24 cellular contexts compared by ENCODE assay signal in genomic region chr1:206753141-206753540, GRCh38. TPM values are rescaled to one million over a fixed set of nuclear protein-coding genes. Genes with fewer than 3 reads are reported as not detected.
DNase-seq lines count a peak whose midpoint lies in the region; ATAC-seq, FAIRE-seq and TF ChIP-seq lines count a peak whose summit lies in the region.
"Had no signal": no experiment of that assay in that cellular context is flagged by ENCODE, and none has a peak within 500 bp of the region (broad histone marks: within the 10 kb centered on the region; RNA-seq: fewer than 3 reads in every experiment).

No MANE protein-coding gene starts in this region.

- TF ChIP-seq CTCF in PC-3 (conservative IDR thresholded peaks at IDR 0.05; ENCODE audit: low read depth, low read length) (no peak), PC-9 (conservative IDR thresholded peaks at IDR 0.05) (no peak)

- POLR2A ChIA-PET in PC-3 (lab: Charles Lee; ENCODE audit: unreplicated experiment): no interaction called here
- POLR2A ChIA-PET in PC-9 (lab: Charles Lee; ENCODE audit: unreplicated experiment): no interaction called here

- ATAC-seq in PC-3 (no peak), HG03432 (IDR thresholded peaks at IDR 0.05; ENCODE audit: unreplicated experiment) (no peak)
- ATAC-seq: GM12878, upper lobe of right lung had no signal

- no TSS peak for BruUV-seq in PC-3 (replicated peaks; lab: Mats Ljungman, UMichigan)
- no TSS peak for BruUV-seq in PC-9 (replicated peaks; lab: Mats Ljungman, UMichigan)

- no peaks in the 10 kb centered on the region for H3K36me3 ChIP-seq in PC-3 (ENCODE audit: low read depth, low read length)
- H3K36me3 ChIP-seq in PC-9 (ENCODE audit: low read depth): no peaks in the 10 kb centered on the region
- H3K36me3 ChIP-seq: cardiac muscle cell, upper lobe of right lung had no signal

- CTCF ChIA-PET in PC-3 (lab: Charles Lee) (no interaction called here), PC-9 (lab: Charles Lee) (interaction anchor here (0.6 kb wide), 1 partner anchor 940 kb away, joined by 3 read pairs; no protein-coding TSS in a partner anchor)

- H3K9me3 ChIP-seq in PC-3 (ENCODE audit: low read length) (no peaks in the 10 kb centered on the region), PC-9 (ENCODE audit: insufficient read depth, low read depth) (0 out of 2 replicates have a peak, but pooled peaks cover 4% of the 10 kb centered on the region)
- H3K9me3 ChIP-seq: Caco-2, upper lobe of right lung had no signal

- H3K4me2 ChIP-seq in PC-3 (ENCODE audit: low read length) (no peak overlapping the region), PC-9 (no peak overlapping the region)

- H3K9me2 ChIP-seq in PC-3 (replicated peaks; ENCODE audit: low read length) (no peaks in the 10 kb centered on the region), PC-9 (ENCODE audit: insufficient read depth) (no peaks in the 10 kb centered on the region)

- no peak for FAIRE-seq in RCC 7860 (lab: Jason Lieb, UNC)
- FAIRE-seq: GM12878 had no signal

- H3K4me3 ChIP-seq in PC-3 (ENCODE audit: low read length) (no peak overlapping the region), PC-9 (no peak overlapping the region)
- H3K4me3 ChIP-seq: cardiac muscle cell, GM12878, upper lobe of right lung had no signal

- H4K20me1 ChIP-seq in PC-3 (ENCODE audit: low read length) (no peaks in the 10 kb centered on the region), PC-9 (ENCODE audit: insufficient read depth) (no peaks in the 10 kb centered on the region)

- H3K27me3 ChIP-seq in PC-3 (ENCODE audit: low read length): peaks cover 14% of the 10 kb centered on the region
- peaks cover 6% of the 10 kb centered on the region; the same call in 1 of the 2 replicates for H3K27me3 ChIP-seq in PC-9 (ENCODE audit: insufficient read depth, low read depth)
- H3K27me3 ChIP-seq: upper lobe of right lung had no signal

- H2AFZ ChIP-seq in PC-3 (ENCODE audit: low read length) (no peak overlapping the region), PC-9 (no peak overlapping the region)

- H3K4me1 ChIP-seq in PC-3 (ENCODE audit: insufficient read depth, low read length) (peaks cover 10% of the 10 kb centered on the region), PC-9 (replicated peaks; ENCODE audit: insufficient read depth) (no peaks in the 10 kb centered on the region)
- H3K4me1 ChIP-seq: Caco-2, upper lobe of right lung had no signal

- H3F3A ChIP-seq in PC-3 (ENCODE audit: low read length, unreplicated experiment): no peaks in the 10 kb centered on the region
- H3F3A ChIP-seq in PC-9 (ENCODE audit: insufficient read depth, low read depth): no peaks in the 10 kb centered on the region

- intact Hi-C loops in PC-3 (cut with micrococcal nuclease): no loop called here
- intact Hi-C loops in PC-9 (cut with micrococcal nuclease; ENCODE audit: unreplicated experiment): no loop called here

- H3K79me2 ChIP-seq in PC-3 (ENCODE audit: low read length) (no peaks in the 10 kb centered on the region), PC-9 (ENCODE audit: low read depth) (no peaks in the 10 kb centered on the region)

- H3K9ac ChIP-seq in PC-3 (ENCODE audit: low read length): no peak overlapping the region

- no peak overlapping the region for H3K27ac ChIP-seq in PC-3 (ENCODE audit: low read length)
- no peak overlapping the region for H3K27ac ChIP-seq in PC-9
- H3K27ac ChIP-seq: cardiac muscle cell, RWPE1, upper lobe of right lung had no signal

- DNase-seq in AG08395 (ENCODE audit: low spot score): peak; percentile 68
- DNase-seq in GM04504 (ENCODE audit: low read depth): peak; percentile 31
- peak; percentile 58 for DNase-seq in PC-3
- peak; percentile 74 for DNase-seq in fibroblast of peridontal ligament (ENCODE audit: extremely low read depth)
- no peak for DNase-seq in RCC 7860 (ENCODE audit: low spot score)
- DNase-seq in PC-9: no peak
- no peak for DNase-seq in globus pallidus (ENCODE audit: low spot score)
- DNase-seq: activated CD4-positive, alpha-beta T cell treated with anti-CD3 and anti-CD28 coated beads, Interleukin-2, amount 50 U/mL, for 48 hours; activated T-cell treated with anti-CD3 and anti-CD28 coated beads, Interleukin-2, amount 50 U/mL, for 24 hours; Caco-2; hypothalamus; midbrain; NCI-H1105 treated with DMSO at 0.1 percent for 48 hours; NCI-H748 treated with DMSO at 0.1 percent for 48 hours; stimulated activated CD4-positive, alpha-beta T cell treated with anti-CD3 and anti-CD28 coated beads, Interleukin-15, amount 100 ng/mL, for 24 hours; SW 1271; upper lobe of right lung had no signal

RNA-seq across cellular contexts. Expression of gene IL19, which starts 17.4 kb away (rescaled TPM):
- total RNA-seq in PC-3 (2014; rRNA removed): not detected in 2 replicates
- not detected in 2 replicates for total RNA-seq in PC-9 (2021)
- total RNA-seq: activated naive CD4-positive, alpha-beta T cell treated with anti-CD3 and anti-CD28 coated beads, Interleukin-2, amount 50 U/mL, for 72 hours; Caco-2; cardiac muscle cell; fibroblast of lung; GM12878; renal cortical epithelial cell; upper lobe of right lung had no signal

RNA-seq across cellular contexts. Expression of gene IL10, which starts 19.2 kb away (rescaled TPM):
- total RNA-seq in PC-3 (2014; rRNA removed) (not detected in 2 replicates), PC-9 (2021) (not detected in 2 replicates)
- total RNA-seq: Caco-2, cardiac muscle cell, fibroblast of lung, renal cortical epithelial cell had no signal

Comparison
In these comparisons a context has a peak if more than half of its experiments do, and no peak if none do; other contexts are left out.
1. DNase-seq: peak in AG08395 (single experiment), GM04504 (single experiment), PC-3 (single experiment) and fibroblast of peridontal ligament (single experiment); none in RCC 7860 (single experiment), PC-9 (0 of 2) and globus pallidus (single experiment).